Comparison of ENCODE assay signal across 8 cellular contexts in the genomic region with DNA sequence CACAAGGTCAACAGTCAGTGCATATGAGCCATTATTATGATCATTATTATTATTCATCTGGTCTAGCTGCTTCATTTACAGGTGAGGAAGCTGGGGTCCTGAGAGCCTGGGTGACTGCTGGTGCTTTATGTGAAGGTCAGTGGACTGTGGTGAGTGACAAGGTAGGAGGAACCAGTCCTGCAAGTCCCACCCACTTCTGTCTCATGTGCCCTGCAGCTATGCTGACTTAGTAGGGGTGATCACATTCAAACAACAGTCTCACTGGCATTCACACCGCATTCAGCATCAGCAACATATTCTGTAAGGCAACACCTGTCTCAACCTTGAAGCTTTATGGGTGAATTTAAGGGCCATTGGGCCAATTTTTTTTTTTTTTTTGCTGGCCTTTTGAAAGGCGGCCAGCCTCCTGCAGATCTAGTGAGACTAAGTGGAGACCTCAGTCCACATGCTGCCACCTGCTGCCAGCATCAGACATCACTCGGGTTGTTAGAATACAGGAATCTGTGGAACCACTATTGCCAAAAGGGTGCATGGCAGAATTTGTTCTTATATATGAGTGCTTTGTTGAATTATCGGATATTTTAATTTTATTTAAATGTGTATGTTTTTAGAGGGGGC. TPM values are rescaled to one million over a fixed set of nuclear protein-coding genes. Genes with fewer than 3 reads are reported as not detected.
DNase-seq lines count a peak whose midpoint lies in the region; ATAC-seq and TF ChIP-seq lines count a peak whose summit lies in the region.

No MANE protein-coding gene starts in this region.

- no peak overlapping the region for H2AK5ac ChIP-seq in H9 (ENCODE audit: insufficient read length, low read length)

- intact Hi-C loops in Calu3 (cut with micrococcal nuclease; ENCODE audit: unreplicated experiment): loop anchor here (1.0 to 10.0 kb wide), 2 partner anchors 109 to 233 kb away; no protein-coding TSS in a partner anchor

- no peak overlapping the region for H4K8ac ChIP-seq in H9 (replicated peaks; ENCODE audit: insufficient read length, low read depth, low read length)

- DNase-seq in Calu3 (peak; percentile 62), H9 (peak; percentile 72), NCI-H82 (lab: John Stamatoyannopoulos, UW) (peak; percentile 69), inferior parietal cortex (ENCODE audit: extremely low spot score) (peak; percentile 66)
- DNase-seq in activated naive CD4-positive, alpha-beta T cell treated with anti-CD3 and anti-CD28 coated beads, Interleukin-2, amount 50 U/mL, for 72 hours (ENCODE audit: low spot score in 2 of 2): peak in 1 of 2 donors; percentile 33
- DNase-seq in stimulated activated CD8-positive, alpha-beta memory T cell treated with anti-CD3 and anti-CD28 coated beads, Interleukin-4, amount 100 ng/mL, for 48 hours: peak; percentile 41

- H3K4me1 ChIP-seq in H9 (ENCODE audit: insufficient read depth, low read length): no peaks in the 10 kb centered on the region

- H3K4me2 ChIP-seq in H9 (ENCODE audit: insufficient read depth, insufficient read length, low read length): no peak overlapping the region

- no peak overlapping the region for H3K27ac Mint-ChIP-seq in Calu3 (ENCODE audit: unreplicated experiment)
- H3K27ac Mint-ChIP-seq in H9: no peak overlapping the region
- H3K27ac Mint-ChIP-seq in activated naive CD4-positive, alpha-beta T cell treated with anti-CD3 and anti-CD28 coated beads, Interleukin-2, amount 50 U/mL, for 72 hours: no peak overlapping the region

- no peak overlapping the region for H2BK20ac ChIP-seq in H9 (ENCODE audit: low read depth, low read length, poor library complexity, severe bottlenecking)

- no peaks in the 10 kb centered on the region for H4K20me1 ChIP-seq in H9 (ENCODE audit: control insufficient read depth, insufficient read depth, insufficient read length)

- peak; percentile 55 to 72 for ATAC-seq in activated naive CD4-positive, alpha-beta T cell treated with anti-CD3 and anti-CD28 coated beads, Interleukin-2, amount 50 U/mL, for 72 hours
- ATAC-seq in HG03442 (IDR thresholded peaks at IDR 0.05; ENCODE audit: unreplicated experiment): no peak
- ATAC-seq in HG03108 (IDR thresholded peaks at IDR 0.05; ENCODE audit: unreplicated experiment): no peak

- H3K18ac ChIP-seq in H9 (ENCODE audit: insufficient read length, low read depth, low read length): no peak overlapping the region

- H2BK120ac ChIP-seq in H9 (ENCODE audit: low read depth, low read length, poor library complexity, severe bottlenecking): no peak overlapping the region

- H3K36me3 Mint-ChIP-seq in Calu3 (ENCODE audit: insufficient read depth, unreplicated experiment) (no peaks in the 10 kb centered on the region), H9 (ENCODE audit: insufficient read depth in 1 of 3, low read depth in 3 of 3) (no peaks in the 10 kb centered on the region)
- no peaks in the 10 kb centered on the region for H3K36me3 Mint-ChIP-seq in activated naive CD4-positive, alpha-beta T cell treated with anti-CD3 and anti-CD28 coated beads, Interleukin-2, amount 50 U/mL, for 72 hours

- H3K9ac ChIP-seq in H9 (ENCODE audit: extremely low read depth, insufficient read length, low read length): no peak overlapping the region

- TF ChIP-seq CTCF in Calu3 (IDR thresholded peaks at IDR 0.05; ENCODE audit: unreplicated experiment) (peak; percentile 36), H9 (conservative IDR thresholded peaks at IDR 0.05) (peak; percentile 68)

- CTCF ChIA-PET in Calu3 (lab: Charles Lee): interaction anchor here (0.6 to 0.8 kb wide), 7 partner anchors 17 to 245 kb away, joined by 3 to 6 read pairs (median 4); no protein-coding TSS in a partner anchor

- no peak overlapping the region for H4K91ac ChIP-seq in H9 (ENCODE audit: insufficient read length, low read depth, low read length)

- H4K5ac ChIP-seq in H9 (ENCODE audit: insufficient read length, low read depth, low read length): no peak overlapping the region

- H3K4ac ChIP-seq in H9 (ENCODE audit: low read depth, low read length): no peak overlapping the region

- H3K27ac ChIP-seq in H9 (ENCODE audit: insufficient read length, low read depth, low read length): no peak overlapping the region

- H3K23ac ChIP-seq in H9 (ENCODE audit: insufficient read length, low read depth, low read length): no peak overlapping the region

- no peak overlapping the region for H3K56ac ChIP-seq in H9 (ENCODE audit: insufficient read length, low read depth, low read length)

- H3K27me3 Mint-ChIP-seq in Calu3 (ENCODE audit: unreplicated experiment) (no peaks in the 10 kb centered on the region), H9 (ENCODE audit: low read depth) (peaks cover 28% of the 10 kb centered on the region)

- no peaks in the 10 kb centered on the region for H3K79me2 ChIP-seq in H9 (ENCODE audit: insufficient read depth, low read length)

- no peaks in the 10 kb centered on the region for H3K79me1 ChIP-seq in H9 (ENCODE audit: insufficient read depth, low read depth, low read length, poor library complexity, severe bottlenecking)

- no peak overlapping the region for H3K14ac ChIP-seq in H9 (ENCODE audit: insufficient read depth, low read length)

- 60% methylated on average over 1 of the region's 4 CpGs for WGBS in H9 (ENCODE audit: extremely low coverage, insufficient read length, low lambda C conversion rate)

- BruUV-seq in Calu3 (replicated peaks; lab: Mats Ljungman, UMichigan): no TSS peak

- no peak overlapping the region for H3T11ph ChIP-seq in H9 (ENCODE audit: low read length)

- H3K27me3 ChIP-seq in H9 (ENCODE audit: insufficient read depth, low read length): no peaks in the 10 kb centered on the region; the same call in 1 of the 2 replicates

- no peak overlapping the region for H2AFZ ChIP-seq in H9 (ENCODE audit: low read length)

- H3K23me2 ChIP-seq in H9 (ENCODE audit: insufficient read length, low read depth, low read length, poor library complexity, severe bottlenecking): peaks cover 3% of the 10 kb centered on the region

- no peak overlapping the region for H2BK15ac ChIP-seq in H9 (ENCODE audit: low read depth, low read length)

- H3K4me1 Mint-ChIP-seq in Calu3 (ENCODE audit: low read depth, unreplicated experiment) (peaks cover 8% of the 10 kb centered on the region), H9 (peaks cover 5 to 15% of the 10 kb centered on the region in 2 experiments)

- H3K4me3 Mint-ChIP-seq in Calu3 (ENCODE audit: low read depth, unreplicated experiment): no peak overlapping the region
- no peak overlapping the region for H3K4me3 Mint-ChIP-seq in H9

- H3K9me3 Mint-ChIP-seq in Calu3 (ENCODE audit: low read depth, unreplicated experiment) (peaks cover 3% of the 10 kb centered on the region), H9 (peaks cover 2 to 5% of the 10 kb centered on the region in 2 experiments; a peak in 2 of 5 replicates)
- no peaks in the 10 kb centered on the region for H3K9me3 Mint-ChIP-seq in activated naive CD4-positive, alpha-beta T cell treated with anti-CD3 and anti-CD28 coated beads, Interleukin-2, amount 50 U/mL, for 72 hours

- H2BK12ac ChIP-seq in H9 (ENCODE audit: insufficient read length, low read depth, low read length): no peak overlapping the region

- no peak overlapping the region for H2BK5ac ChIP-seq in H9 (ENCODE audit: insufficient read length, low read length)

- H3K9me3 ChIP-seq in H9 (ENCODE audit: control insufficient read depth, low read depth, low read length): no peaks in the 10 kb centered on the region

RNA-seq across cellular contexts. Expression of a gene that starts 59.9 kb away (rescaled TPM):
- total RNA-seq in Calu3 (2022) (not detected in 2 replicates), H9 (2021) (0.46 and 0.55 TPM in 2 replicates)
- under 1 TPM; 0.02 to 0.16 TPM for total RNA-seq in activated naive CD4-positive, alpha-beta T cell treated with anti-CD3 and anti-CD28 coated beads, Interleukin-2, amount 50 U/mL, for 72 hours

Comparison
In these comparisons a context has a peak if more than half of its experiments do, and no peak if none do; other contexts are left out.
1. ATAC-seq: peak in activated naive CD4-positive, alpha-beta T cell treated with anti-CD3 and anti-CD28 coated beads, Interleukin-2, amount 50 U/mL, for 72 hours (2 of 2); none in HG03442 (single experiment) and HG03108 (single experiment).